ENCODE assay signal across 8 cellular contexts in the genomic region with DNA sequence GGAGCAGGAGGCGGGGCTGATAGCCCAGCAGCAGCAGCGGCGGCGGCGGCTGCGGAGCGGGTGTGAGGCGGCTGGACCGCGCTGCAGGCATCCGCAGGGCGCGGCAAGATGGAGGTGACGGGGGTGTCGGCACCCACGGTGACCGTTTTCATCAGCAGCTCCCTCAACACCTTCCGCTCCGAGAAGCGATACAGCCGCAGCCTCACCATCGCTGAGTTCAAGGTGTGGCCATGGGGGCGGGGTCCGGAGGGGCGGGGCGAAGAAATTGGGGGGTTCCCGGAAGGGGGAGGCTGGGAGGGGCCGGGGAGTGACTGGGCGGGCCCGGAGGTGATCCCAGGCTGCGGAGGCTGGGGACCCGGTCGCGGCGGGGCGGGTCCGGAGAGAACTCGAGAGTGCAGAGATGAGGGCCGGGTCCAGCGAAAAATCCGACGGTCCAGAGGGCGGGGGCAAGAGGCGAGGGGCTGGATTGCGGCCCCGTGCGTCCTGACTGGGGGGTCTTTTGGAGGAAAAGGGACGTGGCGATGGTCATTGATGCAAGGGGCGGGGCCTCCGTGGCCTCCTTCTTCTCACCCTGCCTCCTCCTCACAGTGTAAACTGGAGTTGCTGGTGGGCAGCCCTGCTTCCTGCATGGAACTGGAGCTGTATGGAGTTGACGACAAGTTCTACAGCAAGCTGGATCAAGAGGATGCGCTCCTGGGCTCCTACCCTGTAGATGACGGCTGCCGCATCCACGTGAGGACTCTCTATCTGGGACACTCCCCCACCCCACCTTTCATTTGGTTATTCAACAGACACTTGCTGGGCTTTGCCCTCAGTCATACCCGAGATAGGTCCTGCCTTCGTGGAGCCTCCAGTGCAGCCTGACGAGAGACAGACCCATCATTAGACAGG. TPM values are rescaled to one million over a fixed set of nuclear protein-coding genes. Genes with fewer than 3 reads are reported as not detected.
DNase-seq lines count a peak whose midpoint lies in the region; TF ChIP-seq lines count a peak whose summit lies in the region.

A gene with protein sequence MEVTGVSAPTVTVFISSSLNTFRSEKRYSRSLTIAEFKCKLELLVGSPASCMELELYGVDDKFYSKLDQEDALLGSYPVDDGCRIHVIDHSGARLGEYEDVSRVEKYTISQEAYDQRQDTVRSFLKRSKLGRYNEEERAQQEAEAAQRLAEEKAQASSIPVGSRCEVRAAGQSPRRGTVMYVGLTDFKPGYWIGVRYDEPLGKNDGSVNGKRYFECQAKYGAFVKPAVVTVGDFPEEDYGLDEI (plus strand): TSS at position 16 of the 891 bp plus-strand sequence. CDS start 93 bp downstream, at position 109.

- peaks cover 0 to 49% (median 36%) of the 10 kb centered on the region in 5 donors for H3K36me3 ChIP-seq in subcutaneous abdominal adipose tissue (ENCODE audit: control insufficient read depth in 5 of 5, insufficient read depth in 5 of 5, low read length in 5 of 5)

- H2AFZ ChIP-seq in H9 (ENCODE audit: low read length): no peak within 1 kb of the TSS

- H3K23me2 ChIP-seq in H9 (ENCODE audit: insufficient read length, low read depth, low read length, poor library complexity, severe bottlenecking): peaks cover 14% of the 10 kb centered on the region

- peak within 1 kb of the TSS; percentile 72 for H3K18ac ChIP-seq in H9 (ENCODE audit: insufficient read length, low read depth, low read length)

- H3K27ac Mint-ChIP-seq in H9 (peak within 1 kb of the TSS; percentile 96 to 100 (median 97)), nephron (peak within 1 kb of the TSS; percentile 83 to 93 (median 83))

- H3K4me1 Mint-ChIP-seq in H9 (peaks cover 32 to 50% of the 10 kb centered on the region in 2 experiments), nephron (peaks cover 19% of the 10 kb centered on the region)

- H3K9ac ChIP-seq in H9 (ENCODE audit: extremely low read depth, insufficient read length, low read length) (peak within 1 kb of the TSS; percentile 64), subcutaneous abdominal adipose tissue (ENCODE audit: low read length in 5 of 5) (peak within 1 kb of the TSS; percentile 85 to 89 (median 86))

- H3K4me1 ChIP-seq in H9 (ENCODE audit: insufficient read depth, low read length): peaks cover 2% of the 10 kb centered on the region; the same call in 1 of the 2 replicates
- peaks cover 8 to 30% (median 23%) of the 10 kb centered on the region in 5 donors for H3K4me1 ChIP-seq in subcutaneous abdominal adipose tissue (ENCODE audit: control insufficient read depth in 5 of 5, insufficient read depth in 5 of 5, low read length in 5 of 5)

- peak within 1 kb of the TSS; percentile 19 for H3K27ac ChIP-seq in H9 (ENCODE audit: insufficient read length, low read depth, low read length)
- H3K27ac ChIP-seq in subcutaneous abdominal adipose tissue (ENCODE audit: low read depth, low read length): peak within 1 kb of the TSS; percentile 84

- no peak within 1 kb of the TSS for H2BK20ac ChIP-seq in H9 (ENCODE audit: low read depth, low read length, poor library complexity, severe bottlenecking)

- no peaks in the 10 kb centered on the region for H3K79me1 ChIP-seq in H9 (ENCODE audit: insufficient read depth, low read depth, low read length, poor library complexity, severe bottlenecking)

- no peak within 1 kb of the TSS for H3T11ph ChIP-seq in H9 (ENCODE audit: low read length)

- peaks cover 3% of the 10 kb centered on the region; the same call in 1 of the 2 replicates for H3K27me3 Mint-ChIP-seq in H9 (ENCODE audit: low read depth)
- H3K27me3 Mint-ChIP-seq in nephron (ENCODE audit: low read depth): no peaks in the 10 kb centered on the region

- H4K91ac ChIP-seq in H9 (ENCODE audit: insufficient read length, low read depth, low read length): no peak within 1 kb of the TSS

- no peak within 1 kb of the TSS for H3K56ac ChIP-seq in H9 (ENCODE audit: insufficient read length, low read depth, low read length)

- H3K4me3 Mint-ChIP-seq in H9: peak within 1 kb of the TSS; percentile 95 to 99
- H3K4me3 Mint-ChIP-seq in nephron: peak within 1 kb of the TSS; percentile 88 to 96 (median 92)

- no peak within 1 kb of the TSS for H3K23ac ChIP-seq in H9 (ENCODE audit: insufficient read length, low read depth, low read length)

- H3K4me3 ChIP-seq in epithelial cell of proximal tubule (ENCODE audit: low read depth, low read length) (peak within 1 kb of the TSS; percentile 90), subcutaneous abdominal adipose tissue (ENCODE audit: low read depth in 1 of 5, low read length in 5 of 5) (peak within 1 kb of the TSS; percentile 78 to 92 (median 88))

- no peak within 1 kb of the TSS for H2BK15ac ChIP-seq in H9 (ENCODE audit: low read depth, low read length)

- no peak within 1 kb of the TSS for H2BK12ac ChIP-seq in H9 (ENCODE audit: insufficient read length, low read depth, low read length)

- no peaks in the 10 kb centered on the region for H3K27me3 ChIP-seq in H9 (ENCODE audit: insufficient read depth, low read length)
- H3K27me3 ChIP-seq in subcutaneous abdominal adipose tissue (ENCODE audit: control insufficient read depth in 5 of 5, insufficient read depth in 4 of 5, low read length in 5 of 5): no peaks in the 10 kb centered on the region

- H3K14ac ChIP-seq in H9 (ENCODE audit: insufficient read depth, low read length): peak within 1 kb of the TSS; percentile 70

- no peak within 1 kb of the TSS for H2AK5ac ChIP-seq in H9 (ENCODE audit: insufficient read length, low read length)

- intact Hi-C loops in posterior cingulate gyrus (cut with DNase I): loop anchor here (2.0 kb wide), 1 partner anchor 13 kb away; no protein-coding TSS in a partner anchor

- H2BK5ac ChIP-seq in H9 (ENCODE audit: insufficient read length, low read length): no peak within 1 kb of the TSS

- H3K4ac ChIP-seq in H9 (ENCODE audit: low read depth, low read length): no peak within 1 kb of the TSS

- no peak within 1 kb of the TSS for H4K8ac ChIP-seq in H9 (replicated peaks; ENCODE audit: insufficient read length, low read depth, low read length)

- H2BK120ac ChIP-seq in H9 (ENCODE audit: low read depth, low read length, poor library complexity, severe bottlenecking): no peak within 1 kb of the TSS

- no CpG with 5 or more reads among the region's 59 CpGs for WGBS in H9 (ENCODE audit: extremely low coverage, insufficient read length, low lambda C conversion rate)

- no peaks in the 10 kb centered on the region; a peak in 1 of 5 replicates for H3K9me3 Mint-ChIP-seq in H9
- H3K9me3 Mint-ChIP-seq in nephron: no peaks in the 10 kb centered on the region

- H4K20me1 ChIP-seq in H9 (ENCODE audit: control insufficient read depth, insufficient read depth, insufficient read length): no peaks in the 10 kb centered on the region

- peaks cover 29 to 66% (median 64%) of the 10 kb centered on the region in 3 experiments; a peak in 6 of 7 replicates for H3K36me3 Mint-ChIP-seq in H9 (ENCODE audit: insufficient read depth in 1 of 3, low read depth in 3 of 3)
- peaks cover 49% of the 10 kb centered on the region for H3K36me3 Mint-ChIP-seq in nephron (ENCODE audit: low read depth)

- no peaks in the 10 kb centered on the region for H3K9me3 ChIP-seq in H9 (ENCODE audit: control insufficient read depth, low read depth, low read length)
- no peaks in the 10 kb centered on the region for H3K9me3 ChIP-seq in subcutaneous abdominal adipose tissue (ENCODE audit: control insufficient read depth in 5 of 5, low read length in 5 of 5)

- H3K79me2 ChIP-seq in H9 (ENCODE audit: insufficient read depth, low read length): no peaks in the 10 kb centered on the region; the same call in 1 of the 2 replicates

- no peak within 1 kb of the TSS for H4K5ac ChIP-seq in H9 (ENCODE audit: insufficient read length, low read depth, low read length)

- DNase-seq in GF-D8 (lab: John Stamatoyannopoulos, UW) (peak; percentile 22), H9 (no peak), NCI-H526 (lab: John Stamatoyannopoulos, UW) (peak; percentile 54 to 94), epithelial cell of proximal tubule (ENCODE audit: low read depth) (no peak), posterior cingulate gyrus (no peak)
- DNase-seq in activated CD8-positive, alpha-beta memory T cell treated with anti-CD3 and anti-CD28 coated beads, Interleukin-2, amount 50 U/mL, for 24 hours (ENCODE audit: extremely low read depth): peak; percentile 82

- no peak for TF ChIP-seq CTCF in H9 (conservative IDR thresholded peaks at IDR 0.05)
- no peak for TF ChIP-seq CTCF in epithelial cell of proximal tubule (conservative IDR thresholded peaks at IDR 0.05; ENCODE audit: low read depth, low read length)
- no peak for TF ChIP-seq CTCF in nephron (IDR thresholded peaks at IDR 0.05; ENCODE audit: unreplicated experiment in 3 of 3)

- peak within 1 kb of the TSS; percentile 93 for H3K4me2 ChIP-seq in H9 (ENCODE audit: insufficient read depth, insufficient read length, low read length)

RNA-seq across cellular contexts. Expression of the gene that starts here (rescaled TPM):
- total RNA-seq in H9 (2021): 203 and 216 TPM in 2 replicates
- total RNA-seq in epithelial cell of proximal tubule: 280 and 410 TPM in 2 replicates

Comparison
In these comparisons a context has a peak if more than half of its experiments do, and no peak if none do; other contexts are left out.
1. DNase-seq: peak in GF-D8 (single experiment), NCI-H526 (2 of 2) and activated CD8-positive, alpha-beta memory T cell treated with anti-CD3 and anti-CD28 coated beads, Interleukin-2, amount 50 U/mL, for 24 hours (single experiment); none in H9 (single experiment), epithelial cell of proximal tubule (single experiment) and posterior cingulate gyrus (0 of 10).